1 cellular context compared by ENCODE assay signal in genomic region chr1:234724517-234725176, GRCh38.
TF ChIP-seq lines count a peak whose summit lies in the region.

No MANE protein-coding gene starts in this region.

TF ChIP-seq in K562, 482 proteins besides CTCF, POLR2A, EP300 and RAD21 (continued from another document and continues in another):
- TF ChIP-seq UBTF (IDR thresholded peaks at IDR 0.05; ENCODE audit: borderline replicate concordance in 1 of 2, low read depth in 2 of 2, low read length in 2 of 2) (no peak), ZNF785 (CRISPR knock-in tag; IDR thresholded peaks at IDR 0.05) (no peak), ATF1 (CRISPR knock-in tag; IDR thresholded peaks at IDR 0.05) (no peak), ATF1 (tag; IDR thresholded peaks at IDR 0.05) (no peak), MCM3 (IDR thresholded peaks at IDR 0.05) (no peak), E2F6 (IDR thresholded peaks at IDR 0.05; ENCODE audit: borderline replicate concordance in 1 of 2, extremely low read depth in 1 of 2, insufficient read depth in 1 of 2, insufficient read length in 1 of 2, low read depth in 1 of 2, low read length in 1 of 2, poor library complexity in 1 of 2, severe bottlenecking in 1 of 2) (peak in 1 of 2 experiments; percentile 28), TFE3 (CRISPR knock-in tag; IDR thresholded peaks at IDR 0.05) (no peak; the same call in 1 of the 2 replicates), RB1 (IDR thresholded peaks at IDR 0.05; ENCODE audit: low read depth) (no peak), HDAC8 (tag; IDR thresholded peaks at IDR 0.05) (peak; percentile 54; the same call in 1 of the 2 replicates), MLX (CRISPR knock-in tag; conservative IDR thresholded peaks at IDR 0.05) (peak in 1 of 2 experiments; percentile 73; a peak in 1 of 4 replicates), ETV5 (CRISPR knock-in tag; IDR thresholded peaks at IDR 0.05; ENCODE audit: low read depth) (no peak), SREBF2 (CRISPR knock-in tag; IDR thresholded peaks at IDR 0.05) (no peak), ARID3A (IDR thresholded peaks at IDR 0.05; ENCODE audit: borderline replicate concordance, low read depth, low read length) (no peak), HMBOX1 (IDR thresholded peaks at IDR 0.05) (0 out of 2 replicates have a peak, but pooled peaks have one; percentile 26), ZNF232 (CRISPR knock-in tag; IDR thresholded peaks at IDR 0.05) (no peak), CUX1 (CRISPR knock-in tag; IDR thresholded peaks at IDR 0.05) (no peak), RBM14 (IDR thresholded peaks at IDR 0.05; ENCODE audit: borderline replicate concordance, insufficient read depth, low read depth, low read length) (no peak), ZKSCAN3 (CRISPR knock-in tag; IDR thresholded peaks at IDR 0.05) (no peak), NR3C1 (CRISPR knock-in tag; IDR thresholded peaks at IDR 0.05) (no peak), XRCC4 (IDR thresholded peaks at IDR 0.05; ENCODE audit: extremely low read depth, insufficient read depth, insufficient read length) (no peak), HDAC3 (IDR thresholded peaks at IDR 0.05; ENCODE audit: borderline replicate concordance, partially characterized antibody) (peak; percentile 11), ZZZ3 (IDR thresholded peaks at IDR 0.05) (no peak), FOSL1 (tag; conservative IDR thresholded peaks at IDR 0.05) (no peak), ZNF431 (CRISPR knock-in tag; IDR thresholded peaks at IDR 0.05) (no peak), NFE2 (IDR thresholded peaks at IDR 0.05; ENCODE audit: low read depth) (no peak), ZNF23 (CRISPR knock-in tag; IDR thresholded peaks at IDR 0.05) (no peak; the same call in 1 of the 2 replicates), ELF4 (CRISPR knock-in tag; IDR thresholded peaks at IDR 0.05) (peak; percentile 88), PHB (CRISPR knock-in tag; IDR thresholded peaks at IDR 0.05) (peak; percentile 94; the same call in 1 of the 2 replicates), CBFA2T2 (conservative IDR thresholded peaks at IDR 0.05) (no peak), ZNF274 (IDR thresholded peaks at IDR 0.05; ENCODE audit: borderline replicate concordance, low read depth, low read length) (no peak), CHCHD3 (CRISPR knock-in tag; IDR thresholded peaks at IDR 0.05) (no peak), GATAD2B (IDR thresholded peaks at IDR 0.05; ENCODE audit: borderline replicate concordance) (no peak), ZNF511 (CRISPR knock-in tag; IDR thresholded peaks at IDR 0.05) (no peak; the same call in 1 of the 2 replicates), ZNF717 (CRISPR knock-in tag; IDR thresholded peaks at IDR 0.05) (no peak), ZNF24 (IDR thresholded peaks at IDR 0.05) (no peak), CSDE1 (IDR thresholded peaks at IDR 0.05) (no peak), FOXA1 (IDR thresholded peaks at IDR 0.05; ENCODE audit: borderline replicate concordance) (no peak), ETV6 (IDR thresholded peaks at IDR 0.05; ENCODE audit: borderline replicate concordance in 1 of 2, low read depth in 2 of 2, low read length in 1 of 2) (no peak), ETV6 (CRISPR knock-in tag; IDR thresholded peaks at IDR 0.05; ENCODE audit: borderline replicate concordance) (no peak), SMARCE1 (IDR thresholded peaks at IDR 0.05) (no peak), L3MBTL2 (IDR thresholded peaks at IDR 0.05) (peak; percentile 16), HNRNPL (IDR thresholded peaks at IDR 0.05; ENCODE audit: low read depth, low read length) (no peak), CTBP1 (IDR thresholded peaks at IDR 0.05; ENCODE audit: borderline replicate concordance) (no peak), HSF4 (CRISPR knock-in tag; IDR thresholded peaks at IDR 0.05; ENCODE audit: borderline replicate concordance) (peak; percentile 27; the same call in 1 of the 2 replicates), PTTG1 (tag; IDR thresholded peaks at IDR 0.05; ENCODE audit: low read depth) (no peak), U2AF1 (optimal IDR thresholded peaks at IDR 0.05; ENCODE audit: low read depth, low read length) (no peak), STAT5A (IDR thresholded peaks at IDR 0.05; ENCODE audit: borderline replicate concordance, low read length) (no peak), PCBP2 (IDR thresholded peaks at IDR 0.05; ENCODE audit: low read depth, low read length, poor library complexity, severe bottlenecking) (no peak), ZNF445 (CRISPR knock-in tag; IDR thresholded peaks at IDR 0.05; ENCODE audit: low read depth) (no peak), ZFP36 (IDR thresholded peaks at IDR 0.05; ENCODE audit: low read depth, low read length, partially characterized antibody) (no peak), SIN3B (IDR thresholded peaks at IDR 0.05; ENCODE audit: low read depth) (no peak), CTCFL (IDR thresholded peaks at IDR 0.05; ENCODE audit: borderline replicate concordance, insufficient read depth, low read depth, low read length, poor library complexity, severe bottlenecking) (no peak), BACH1 (tag; IDR thresholded peaks at IDR 0.05) (peak; percentile 13; the same call in 1 of the 2 replicates), ARID1B (IDR thresholded peaks at IDR 0.05) (no peak), ZNF561 (CRISPR knock-in tag; conservative IDR thresholded peaks at IDR 0.05) (no peak), ELF1 (tag; IDR thresholded peaks at IDR 0.05) (no peak)
